In the genomic region with DNA sequence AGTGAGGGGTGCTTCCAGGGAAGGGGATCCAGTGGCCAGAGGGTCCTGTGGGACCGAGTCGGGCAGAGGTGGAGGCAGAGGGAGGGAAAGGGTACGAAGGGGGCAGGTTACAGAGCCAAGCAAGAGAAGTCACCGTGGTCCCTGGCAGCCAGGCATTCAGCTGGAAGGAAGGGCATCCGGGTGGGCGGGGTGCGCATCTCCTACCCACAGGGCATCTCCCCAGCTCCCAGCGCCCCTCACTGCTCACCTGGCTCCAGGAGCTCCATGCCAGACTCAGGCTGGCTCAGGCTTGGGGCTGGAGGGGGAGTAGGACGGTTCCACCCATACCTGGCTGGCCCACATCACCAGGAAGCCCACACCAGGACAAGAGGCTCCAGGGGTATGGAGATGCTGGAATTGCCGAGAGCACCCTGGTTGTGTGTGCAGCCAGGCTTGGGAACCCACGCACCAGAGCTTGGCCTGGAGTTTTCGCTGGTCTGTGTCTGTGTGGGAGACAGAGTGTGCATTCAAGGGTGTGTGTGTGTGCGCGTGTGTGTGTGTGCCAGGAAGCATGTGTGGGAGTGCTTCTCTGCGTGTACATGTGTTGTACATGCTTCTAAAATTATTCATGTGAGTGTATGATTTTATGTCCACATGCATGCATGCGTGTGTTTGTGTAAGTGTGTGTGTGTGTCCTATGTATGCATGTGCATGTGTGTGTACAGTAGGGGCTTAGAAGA, we compare ENCODE assay signal across 13 cellular contexts. TPM values are rescaled to one million over a fixed set of nuclear protein-coding genes. Genes with fewer than 3 reads are reported as not detected.
"Had no signal": no experiment of that assay in that cellular context is flagged by ENCODE, and none has a peak within 500 bp of the region (broad histone marks: within the 10 kb centered on the region; RNA-seq: fewer than 3 reads in every experiment).

No MANE protein-coding gene starts in this region.

RNA-seq across cellular contexts. Expression of gene TH, which starts 6.6 kb away (rescaled TPM):
- total RNA-seq: kidney epithelial cell; liver; naive thymus-derived CD8-positive, alpha-beta T cell; osteoblast; subcutaneous adipose tissue had no signal
- polyA plus RNA-seq: naive thymus-derived CD8-positive, alpha-beta T cell had no signal

RNA-seq across cellular contexts. Expression of gene INS, which starts 17.2 kb away (rescaled TPM):
- total RNA-seq: esophagus muscularis mucosa; hepatocyte; kidney epithelial cell; mammary epithelial cell; mucosa of descending colon; naive thymus-derived CD8-positive, alpha-beta T cell; osteoblast; psoas muscle; right lobe of liver; subcutaneous adipose tissue; testis; ureter had no signal
- polyA plus RNA-seq: hepatocyte; mammary epithelial cell; naive thymus-derived CD8-positive, alpha-beta T cell had no signal

RNA-seq across cellular contexts. Expression of gene IGF2, which starts 39.0 kb away (rescaled TPM):
- total RNA-seq: naive thymus-derived CD8-positive, alpha-beta T cell had no signal
- polyA plus RNA-seq: naive thymus-derived CD8-positive, alpha-beta T cell had no signal
